Comparison of ENCODE assay signal across 8 cellular contexts in the genomic region with DNA sequence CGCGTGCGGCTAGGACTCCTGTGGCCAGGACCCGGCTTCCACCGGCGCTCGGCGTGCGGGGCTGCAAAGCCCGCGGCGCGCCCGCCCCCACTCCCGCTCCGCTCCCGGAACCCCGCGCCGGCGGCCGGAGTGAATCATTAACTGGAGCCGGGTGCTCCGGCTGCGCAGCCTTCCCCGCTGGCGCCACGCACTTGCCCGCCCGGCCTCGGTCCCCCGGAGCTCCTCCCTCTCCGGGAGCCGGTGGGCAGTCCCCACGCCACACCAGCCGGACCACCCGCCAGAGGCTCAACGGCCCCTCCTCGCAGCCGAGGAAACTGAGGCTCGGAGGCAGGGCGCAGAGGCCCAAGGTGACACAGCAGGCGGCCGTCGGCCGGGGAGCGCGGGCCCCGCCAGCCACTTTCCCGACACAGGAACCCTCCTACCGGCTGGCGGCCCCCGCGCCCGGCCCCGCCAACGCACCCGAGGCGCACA.
DNase-seq lines count a peak whose midpoint lies in the region; ATAC-seq and TF ChIP-seq lines count a peak whose summit lies in the region.

No MANE protein-coding gene starts in this region.

- H3K27me3 ChIP-seq in effector memory CD4-positive, alpha-beta T cell (replicated peaks; ENCODE audit: control insufficient read depth, insufficient read depth, low read length, poor library complexity, severe bottlenecking): peaks cover 37% of the 10 kb centered on the region
- H3K27me3 ChIP-seq in muscle layer of colon (ENCODE audit: control insufficient read depth in 1 of 2, insufficient read depth in 2 of 2, low read length in 2 of 2): no peaks in the 10 kb centered on the region

- DNase-seq in GM10248 (ENCODE audit: extremely low spot score): peak; percentile 71
- no peak for DNase-seq in LNCaP clone FGC (ENCODE audit: low read depth)
- DNase-seq in effector memory CD4-positive, alpha-beta T cell: no peak
- DNase-seq in NCI-H146 treated with DMSO at 0.1 percent for 48 hours (lab: John Stamatoyannopoulos, UW; ENCODE audit: unreplicated experiment): no peak
- DNase-seq in DMS114 treated with DMSO at 0.1 percent for 48 hours (lab: John Stamatoyannopoulos, UW; ENCODE audit: unreplicated experiment): no peak
- DNase-seq in Ammon's horn (ENCODE audit: low spot score): no peak

- TF ChIP-seq CTCF in GM10248 (IDR thresholded peaks at IDR 0.05; ENCODE audit: control extremely low read depth, extremely low read depth, low read depth, missing control alignments) (no peak), LNCaP clone FGC (IDR thresholded peaks at IDR 0.05; ENCODE audit: control insufficient read depth, extremely low read depth, insufficient read depth) (no peak)

- peak overlapping the region; percentile 77 for H3K4me3 ChIP-seq in LNCaP clone FGC (ENCODE audit: low read depth, low read length)
- H3K4me3 ChIP-seq in effector memory CD4-positive, alpha-beta T cell (ENCODE audit: insufficient read depth, low read depth, low read length, poor library complexity, severe bottlenecking): peak overlapping the region; percentile 50
- H3K4me3 ChIP-seq in muscle layer of colon (ENCODE audit: low read depth in 1 of 2, low read length in 2 of 2): peak overlapping the region; percentile 60 to 77

- POLR2A ChIA-PET in GM10248 (lab: Yijun Ruan, JAX): no interaction called here

- ATAC-seq in GM21528 (IDR thresholded peaks at IDR 0.05; ENCODE audit: low FRiP score, unreplicated experiment): peak; percentile 31

- no peak overlapping the region for H3K27ac ChIP-seq in effector memory CD4-positive, alpha-beta T cell (ENCODE audit: insufficient read depth, low read length, poor library complexity, severe bottlenecking)
- peak overlapping the region; percentile 86 for H3K27ac ChIP-seq in muscle layer of colon (ENCODE audit: low read depth, low read length)

- no peaks in the 10 kb centered on the region for H3K9me3 ChIP-seq in effector memory CD4-positive, alpha-beta T cell (ENCODE audit: control insufficient read depth, low read length)
- H3K9me3 ChIP-seq in muscle layer of colon (ENCODE audit: low read length): no peaks in the 10 kb centered on the region

- H3K4me1 ChIP-seq in effector memory CD4-positive, alpha-beta T cell (ENCODE audit: control insufficient read depth, insufficient read depth, low read length, poor library complexity, severe bottlenecking): peaks cover 10% of the 10 kb centered on the region
- peaks cover 80% of the 10 kb centered on the region for H3K4me1 ChIP-seq in muscle layer of colon (ENCODE audit: insufficient read depth, low read length)

- CTCF ChIA-PET in GM10248 (lab: Yijun Ruan, JAX): interaction anchor here (0.8 to 7.5 kb wide), 5 partner anchors 16 to 266 kb away, joined by 3 to 62 read pairs (median 5); partner anchors contain the start of gene TMEM170A

- H3K36me3 ChIP-seq in effector memory CD4-positive, alpha-beta T cell (ENCODE audit: control insufficient read depth, insufficient read depth, low read length): no peaks in the 10 kb centered on the region
- H3K36me3 ChIP-seq in muscle layer of colon (ENCODE audit: insufficient read depth, low read length): no peaks in the 10 kb centered on the region

- peak overlapping the region; percentile 21 for H3K9ac ChIP-seq in muscle layer of colon (ENCODE audit: low read length)
